Comparison of ENCODE assay signal across 1 cellular context in the genomic region with DNA sequence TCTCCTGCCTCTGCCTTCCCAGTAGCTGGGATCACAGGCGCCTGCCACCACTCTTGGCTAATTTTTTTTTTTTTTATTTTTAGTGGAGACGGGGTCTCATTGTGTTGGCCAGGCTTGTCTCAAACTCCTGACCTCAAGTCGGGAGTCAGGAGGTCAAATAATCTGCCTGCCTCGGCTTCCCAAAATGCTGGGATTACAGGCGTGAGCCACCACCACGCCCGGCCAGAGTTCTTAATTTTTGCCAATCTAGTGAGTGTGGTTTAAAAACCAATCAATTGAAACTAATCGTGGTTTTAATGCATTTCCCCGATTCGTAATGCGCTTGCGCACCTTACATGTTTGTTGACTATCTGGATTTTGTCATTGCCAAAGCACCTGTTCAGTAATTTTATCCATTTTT.
A peak's percentile ranks its signal among the peaks of the same experiment; 100 is the strongest.
TF ChIP-seq lines count a peak whose summit lies in the region.

No MANE protein-coding gene starts in this region.

TF ChIP-seq in K562, 482 proteins besides CTCF, POLR2A, EP300 and RAD21:
- TF ChIP-seq YY1 (IDR thresholded peaks at IDR 0.05; ENCODE audit: borderline replicate concordance in 1 of 3, control insufficient read depth in 1 of 3, extremely low read depth in 1 of 3, insufficient read depth in 3 of 3, insufficient read length in 1 of 3, insufficient replicate concordance in 2 of 3, low read depth in 1 of 3, low read length in 2 of 3) (no peak), ZFX (CRISPR knock-in tag; IDR thresholded peaks at IDR 0.05) (no peak), SMAD4 (CRISPR knock-in tag; conservative IDR thresholded peaks at IDR 0.05) (no peak), TGIF2 (CRISPR knock-in tag; IDR thresholded peaks at IDR 0.05) (no peak), ATF7 (IDR thresholded peaks at IDR 0.05) (no peak), ZNF507 (tag; conservative IDR thresholded peaks at IDR 0.05) (no peak), JUND (IDR thresholded peaks at IDR 0.05; ENCODE audit: borderline replicate concordance, low read depth, low read length) (no peak), JUND (tag; IDR thresholded peaks at IDR 0.05; ENCODE audit: borderline replicate concordance, low read depth, low read length) (no peak), ELF2 (CRISPR knock-in tag; IDR thresholded peaks at IDR 0.05) (no peak), ELF1 (tag; IDR thresholded peaks at IDR 0.05) (no peak), HIVEP1 (CRISPR knock-in tag; IDR thresholded peaks at IDR 0.05) (no peak)
- TF ChIP-seq, protein P1, sequence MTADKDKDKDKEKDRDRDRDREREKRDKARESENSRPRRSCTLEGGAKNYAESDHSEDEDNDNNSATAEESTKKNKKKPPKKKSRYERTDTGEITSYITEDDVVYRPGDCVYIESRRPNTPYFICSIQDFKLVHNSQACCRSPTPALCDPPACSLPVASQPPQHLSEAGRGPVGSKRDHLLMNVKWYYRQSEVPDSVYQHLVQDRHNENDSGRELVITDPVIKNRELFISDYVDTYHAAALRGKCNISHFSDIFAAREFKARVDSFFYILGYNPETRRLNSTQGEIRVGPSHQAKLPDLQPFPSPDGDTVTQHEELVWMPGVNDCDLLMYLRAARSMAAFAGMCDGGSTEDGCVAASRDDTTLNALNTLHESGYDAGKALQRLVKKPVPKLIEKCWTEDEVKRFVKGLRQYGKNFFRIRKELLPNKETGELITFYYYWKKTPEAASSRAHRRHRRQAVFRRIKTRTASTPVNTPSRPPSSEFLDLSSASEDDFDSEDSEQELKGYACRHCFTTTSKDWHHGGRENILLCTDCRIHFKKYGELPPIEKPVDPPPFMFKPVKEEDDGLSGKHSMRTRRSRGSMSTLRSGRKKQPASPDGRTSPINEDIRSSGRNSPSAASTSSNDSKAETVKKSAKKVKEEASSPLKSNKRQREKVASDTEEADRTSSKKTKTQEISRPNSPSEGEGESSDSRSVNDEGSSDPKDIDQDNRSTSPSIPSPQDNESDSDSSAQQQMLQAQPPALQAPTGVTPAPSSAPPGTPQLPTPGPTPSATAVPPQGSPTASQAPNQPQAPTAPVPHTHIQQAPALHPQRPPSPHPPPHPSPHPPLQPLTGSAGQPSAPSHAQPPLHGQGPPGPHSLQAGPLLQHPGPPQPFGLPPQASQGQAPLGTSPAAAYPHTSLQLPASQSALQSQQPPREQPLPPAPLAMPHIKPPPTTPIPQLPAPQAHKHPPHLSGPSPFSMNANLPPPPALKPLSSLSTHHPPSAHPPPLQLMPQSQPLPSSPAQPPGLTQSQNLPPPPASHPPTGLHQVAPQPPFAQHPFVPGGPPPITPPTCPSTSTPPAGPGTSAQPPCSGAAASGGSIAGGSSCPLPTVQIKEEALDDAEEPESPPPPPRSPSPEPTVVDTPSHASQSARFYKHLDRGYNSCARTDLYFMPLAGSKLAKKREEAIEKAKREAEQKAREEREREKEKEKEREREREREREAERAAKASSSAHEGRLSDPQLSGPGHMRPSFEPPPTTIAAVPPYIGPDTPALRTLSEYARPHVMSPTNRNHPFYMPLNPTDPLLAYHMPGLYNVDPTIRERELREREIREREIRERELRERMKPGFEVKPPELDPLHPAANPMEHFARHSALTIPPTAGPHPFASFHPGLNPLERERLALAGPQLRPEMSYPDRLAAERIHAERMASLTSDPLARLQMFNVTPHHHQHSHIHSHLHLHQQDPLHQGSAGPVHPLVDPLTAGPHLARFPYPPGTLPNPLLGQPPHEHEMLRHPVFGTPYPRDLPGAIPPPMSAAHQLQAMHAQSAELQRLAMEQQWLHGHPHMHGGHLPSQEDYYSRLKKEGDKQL (CRISPR knock-in tag; IDR thresholded peaks at IDR 0.05; ENCODE audit: borderline replicate concordance) = no peak
- TF ChIP-seq, protein P2, sequence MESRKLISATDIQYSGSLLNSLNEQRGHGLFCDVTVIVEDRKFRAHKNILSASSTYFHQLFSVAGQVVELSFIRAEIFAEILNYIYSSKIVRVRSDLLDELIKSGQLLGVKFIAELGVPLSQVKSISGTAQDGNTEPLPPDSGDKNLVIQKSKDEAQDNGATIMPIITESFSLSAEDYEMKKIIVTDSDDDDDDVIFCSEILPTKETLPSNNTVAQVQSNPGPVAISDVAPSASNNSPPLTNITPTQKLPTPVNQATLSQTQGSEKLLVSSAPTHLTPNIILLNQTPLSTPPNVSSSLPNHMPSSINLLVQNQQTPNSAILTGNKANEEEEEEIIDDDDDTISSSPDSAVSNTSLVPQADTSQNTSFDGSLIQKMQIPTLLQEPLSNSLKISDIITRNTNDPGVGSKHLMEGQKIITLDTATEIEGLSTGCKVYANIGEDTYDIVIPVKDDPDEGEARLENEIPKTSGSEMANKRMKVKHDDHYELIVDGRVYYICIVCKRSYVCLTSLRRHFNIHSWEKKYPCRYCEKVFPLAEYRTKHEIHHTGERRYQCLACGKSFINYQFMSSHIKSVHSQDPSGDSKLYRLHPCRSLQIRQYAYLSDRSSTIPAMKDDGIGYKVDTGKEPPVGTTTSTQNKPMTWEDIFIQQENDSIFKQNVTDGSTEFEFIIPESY (CRISPR knock-in tag; IDR thresholded peaks at IDR 0.05) = 0 out of 2 replicates have a peak, but pooled peaks have one; percentile 16
- TF ChIP-seq, protein P3, sequence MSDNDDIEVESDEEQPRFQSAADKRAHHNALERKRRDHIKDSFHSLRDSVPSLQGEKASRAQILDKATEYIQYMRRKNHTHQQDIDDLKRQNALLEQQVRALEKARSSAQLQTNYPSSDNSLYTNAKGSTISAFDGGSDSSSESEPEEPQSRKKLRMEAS (CRISPR knock-in tag; IDR thresholded peaks at IDR 0.05) = no peak
- TF ChIP-seq, protein P4, sequence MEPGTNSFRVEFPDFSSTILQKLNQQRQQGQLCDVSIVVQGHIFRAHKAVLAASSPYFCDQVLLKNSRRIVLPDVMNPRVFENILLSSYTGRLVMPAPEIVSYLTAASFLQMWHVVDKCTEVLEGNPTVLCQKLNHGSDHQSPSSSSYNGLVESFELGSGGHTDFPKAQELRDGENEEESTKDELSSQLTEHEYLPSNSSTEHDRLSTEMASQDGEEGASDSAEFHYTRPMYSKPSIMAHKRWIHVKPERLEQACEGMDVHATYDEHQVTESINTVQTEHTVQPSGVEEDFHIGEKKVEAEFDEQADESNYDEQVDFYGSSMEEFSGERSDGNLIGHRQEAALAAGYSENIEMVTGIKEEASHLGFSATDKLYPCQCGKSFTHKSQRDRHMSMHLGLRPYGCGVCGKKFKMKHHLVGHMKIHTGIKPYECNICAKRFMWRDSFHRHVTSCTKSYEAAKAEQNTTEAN (CRISPR knock-in tag; IDR thresholded peaks at IDR 0.05) = no peak
- TF ChIP-seq, protein P5, sequence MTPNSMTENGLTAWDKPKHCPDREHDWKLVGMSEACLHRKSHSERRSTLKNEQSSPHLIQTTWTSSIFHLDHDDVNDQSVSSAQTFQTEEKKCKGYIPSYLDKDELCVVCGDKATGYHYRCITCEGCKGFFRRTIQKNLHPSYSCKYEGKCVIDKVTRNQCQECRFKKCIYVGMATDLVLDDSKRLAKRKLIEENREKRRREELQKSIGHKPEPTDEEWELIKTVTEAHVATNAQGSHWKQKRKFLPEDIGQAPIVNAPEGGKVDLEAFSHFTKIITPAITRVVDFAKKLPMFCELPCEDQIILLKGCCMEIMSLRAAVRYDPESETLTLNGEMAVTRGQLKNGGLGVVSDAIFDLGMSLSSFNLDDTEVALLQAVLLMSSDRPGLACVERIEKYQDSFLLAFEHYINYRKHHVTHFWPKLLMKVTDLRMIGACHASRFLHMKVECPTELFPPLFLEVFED (CRISPR knock-in tag; conservative IDR thresholded peaks at IDR 0.05) = no peak
- TF ChIP-seq, protein P6, sequence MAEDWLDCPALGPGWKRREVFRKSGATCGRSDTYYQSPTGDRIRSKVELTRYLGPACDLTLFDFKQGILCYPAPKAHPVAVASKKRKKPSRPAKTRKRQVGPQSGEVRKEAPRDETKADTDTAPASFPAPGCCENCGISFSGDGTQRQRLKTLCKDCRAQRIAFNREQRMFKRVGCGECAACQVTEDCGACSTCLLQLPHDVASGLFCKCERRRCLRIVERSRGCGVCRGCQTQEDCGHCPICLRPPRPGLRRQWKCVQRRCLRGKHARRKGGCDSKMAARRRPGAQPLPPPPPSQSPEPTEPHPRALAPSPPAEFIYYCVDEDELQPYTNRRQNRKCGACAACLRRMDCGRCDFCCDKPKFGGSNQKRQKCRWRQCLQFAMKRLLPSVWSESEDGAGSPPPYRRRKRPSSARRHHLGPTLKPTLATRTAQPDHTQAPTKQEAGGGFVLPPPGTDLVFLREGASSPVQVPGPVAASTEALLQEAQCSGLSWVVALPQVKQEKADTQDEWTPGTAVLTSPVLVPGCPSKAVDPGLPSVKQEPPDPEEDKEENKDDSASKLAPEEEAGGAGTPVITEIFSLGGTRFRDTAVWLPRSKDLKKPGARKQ (CRISPR knock-in tag; IDR thresholded peaks at IDR 0.05) = peak; percentile 77
